8 cellular contexts compared by ENCODE assay signal in genomic region chr19:11090264-11091032, GRCh38. TPM values are rescaled to one million over a fixed set of nuclear protein-coding genes. Genes with fewer than 3 reads are reported as not detected.
DNase-seq lines count a peak whose midpoint lies in the region; ATAC-seq and TF ChIP-seq lines count a peak whose summit lies in the region.

No MANE protein-coding gene starts in this region.

- TF ChIP-seq CTCF in GM12875 (IDR thresholded peaks at IDR 0.05; ENCODE audit: borderline replicate concordance, insufficient read depth, low read depth, low read length) (0 out of 2 replicates have a peak, but pooled peaks have one; percentile 2), left ventricle myocardium inferior (IDR thresholded peaks at IDR 0.05; ENCODE audit: borderline replicate concordance) (no peak), upper lobe of left lung (IDR thresholded peaks at IDR 0.05) (no peak)

- peaks cover 4% of the 10 kb centered on the region for H3K36me3 ChIP-seq in left ventricle myocardium inferior
- peaks cover 0 to 14% (median 7%) of the 10 kb centered on the region in 4 donors for H3K36me3 ChIP-seq in upper lobe of left lung

- H3K9me3 ChIP-seq in left ventricle myocardium inferior (replicated peaks) (no peaks in the 10 kb centered on the region), upper lobe of left lung (no peaks in the 10 kb centered on the region)

- DNase-seq in NCI-H146 treated with DMSO at 0.1 percent for 48 hours (lab: John Stamatoyannopoulos, UW; ENCODE audit: unreplicated experiment), result peak; percentile 96
- peak; percentile 96 to 99 (median 97) for DNase-seq in T-helper 1 cell
- peak; percentile 80 for DNase-seq in amniotic stem cell (lab: John Stamatoyannopoulos, UW)
- peak; percentile 99 for DNase-seq in left ventricle myocardium inferior
- DNase-seq in posterior vena cava (ENCODE audit: low spot score), result peak; percentile 99
- peak; percentile 98 to 99 for DNase-seq in upper lobe of left lung

- H3K27ac ChIP-seq in left ventricle myocardium inferior (replicated peaks), result peak overlapping the region; percentile 95
- H3K27ac ChIP-seq in upper lobe of left lung, result peak overlapping the region; percentile 92 to 100 (median 98)

- WGBS in upper lobe of left lung, 2 donors, result 1 to 2% methylated on average over 24 to 54 of the region's 66 CpGs

- TF ChIP-seq EP300 in upper lobe of left lung (IDR thresholded peaks at IDR 0.05), result peak in 2 of 4 donors; percentile 59 to 77

- H3K27me3 ChIP-seq in left ventricle myocardium inferior (ENCODE audit: low read depth) (no peaks in the 10 kb centered on the region), upper lobe of left lung (no peaks in the 10 kb centered on the region)

- intact Hi-C loops in left ventricle myocardium inferior (cut with micrococcal nuclease) (no loop called here), posterior vena cava (cut with DNase I) (no loop called here)

- ATAC-seq in HG02852 (IDR thresholded peaks at IDR 0.05; ENCODE audit: unreplicated experiment) (peak; percentile 77), upper lobe of left lung (ENCODE audit: low FRiP score in 2 of 2) (peak; percentile 91 to 93)

- peak overlapping the region; percentile 85 for H3K4me3 ChIP-seq in GM12875 (ENCODE audit: low read depth, low read length)
- peak overlapping the region; percentile 74 for H3K4me3 ChIP-seq in left ventricle myocardium inferior
- peak overlapping the region; percentile 60 to 83 (median 78) for H3K4me3 ChIP-seq in upper lobe of left lung

- TF ChIP-seq POLR2A in upper lobe of left lung (IDR thresholded peaks at IDR 0.05), result peak; percentile 73 to 99 (median 96)

- H3K4me1 ChIP-seq in left ventricle myocardium inferior, result peaks cover 81% of the 10 kb centered on the region
- H3K4me1 ChIP-seq in upper lobe of left lung, result peaks cover 58 to 71% (median 61%) of the 10 kb centered on the region in 4 donors

RNA-seq across cellular contexts. Expression of gene LDLR, which starts 1.2 kb away (rescaled TPM):
- total RNA-seq in left ventricle myocardium inferior (8.2 TPM), posterior vena cava (10 to 100 TPM; 51.0 to 66.4 TPM), upper lobe of left lung (100 to 1,000 TPM; 204 to 493 (median 234) TPM)

Comparison
In these comparisons a context has a peak if more than half of its experiments do, and no peak if none do; other contexts are left out.
1. Peak in every context shown above with its lines: DNase-seq, ATAC-seq, H3K4me3 ChIP-seq and H3K27ac ChIP-seq.